14 cellular contexts compared by ENCODE assay signal in the genomic region with DNA sequence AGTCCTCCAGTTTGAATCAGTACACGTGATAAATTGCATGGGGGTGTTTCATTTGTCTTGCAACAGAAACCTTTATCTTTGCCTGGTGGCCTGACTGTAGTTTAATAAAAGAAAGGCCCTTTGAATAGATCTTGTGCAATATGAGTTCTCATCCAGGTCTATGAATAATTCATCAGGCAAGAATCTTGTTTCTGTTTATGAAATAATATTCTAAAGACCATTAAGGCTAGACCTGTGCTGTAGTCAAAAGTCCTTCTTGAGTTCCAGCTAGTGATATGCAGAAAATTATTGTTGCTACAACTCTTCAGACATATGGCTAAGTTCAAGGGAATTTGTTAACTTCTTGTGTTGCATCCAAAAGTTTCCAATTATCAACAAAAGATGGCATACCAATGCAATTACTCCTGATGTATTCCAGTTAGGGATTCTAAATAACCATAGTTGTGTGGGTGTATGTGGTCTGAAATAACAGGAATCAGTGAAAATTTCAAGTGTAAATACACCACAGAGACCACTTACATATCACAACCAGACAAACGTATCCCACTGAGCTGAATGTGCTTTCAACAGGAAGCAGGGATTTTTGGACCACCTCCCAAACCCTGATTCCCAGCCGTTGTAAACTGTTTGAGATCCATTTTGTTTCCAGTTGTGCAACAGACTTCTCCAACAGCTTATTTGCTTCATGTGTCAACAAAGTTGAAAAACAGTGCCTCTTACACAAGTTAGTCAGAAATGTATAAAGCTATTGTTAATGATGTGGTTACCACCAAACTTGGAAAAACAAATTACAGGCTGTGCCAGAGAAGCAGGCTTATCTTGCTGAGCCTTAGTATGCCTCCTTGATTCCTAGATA. TPM values are rescaled to one million over a fixed set of nuclear protein-coding genes. Genes with fewer than 3 reads are reported as not detected.
DNase-seq lines count a peak whose midpoint lies in the region; ATAC-seq, FAIRE-seq and TF ChIP-seq lines count a peak whose summit lies in the region.
"Had no signal": no experiment of that assay in that cellular context is flagged by ENCODE, and none has a peak within 500 bp of the region (broad histone marks: within the 10 kb centered on the region; RNA-seq: fewer than 3 reads in every experiment).

No MANE protein-coding gene starts in this region.

- peak overlapping the region; percentile 64 for H3K27ac Mint-ChIP-seq in MCF 10A (ENCODE audit: low read depth, unreplicated experiment)
- H3K27ac Mint-ChIP-seq: activated naive CD8-positive, alpha-beta T cell had no signal

- H3K27me3 Mint-ChIP-seq in MCF 10A (ENCODE audit: insufficient read depth, unreplicated experiment): no peaks in the 10 kb centered on the region

- peak overlapping the region; percentile 45 for H3K27ac ChIP-seq in hepatocyte
- H3K27ac ChIP-seq in suprapubic skin: peak overlapping the region; percentile 57
- H3K27ac ChIP-seq: SJCRH30 had no signal

- H3K4me1 Mint-ChIP-seq in MCF 10A (ENCODE audit: insufficient read depth, unreplicated experiment): peaks cover 12% of the 10 kb centered on the region

- 50% methylated on average over 3 of the region's 3 CpGs for WGBS in hepatocyte (ENCODE audit: low lambda C conversion rate, missing lambda C conversion rate)
- 20% methylated on average over 3 of the region's 3 CpGs for WGBS in suprapubic skin

- H3K4me3 ChIP-seq in hepatocyte: no peak overlapping the region
- no peak overlapping the region for H3K4me3 ChIP-seq in suprapubic skin
- H3K4me3 ChIP-seq: K562, SJCRH30 had no signal

- intact Hi-C loops in MCF 10A (cut with micrococcal nuclease): no loop called here

- TF ChIP-seq POLR2A in H54 (IDR thresholded peaks at IDR 0.05; ENCODE audit: low read depth, low read length) (no peak), suprapubic skin (IDR thresholded peaks at IDR 0.05) (no peak)

- peaks cover 12% of the 10 kb centered on the region for H3K9me3 Mint-ChIP-seq in MCF 10A (ENCODE audit: unreplicated experiment)

- FAIRE-seq in H54 (lab: Jason Lieb, UNC): peak; percentile 69
- FAIRE-seq: K562 had no signal

- H3K4me3 Mint-ChIP-seq in MCF 10A (ENCODE audit: unreplicated experiment): no peak overlapping the region
- H3K4me3 Mint-ChIP-seq: activated naive CD8-positive, alpha-beta T cell had no signal

- ATAC-seq in HG03565 (IDR thresholded peaks at IDR 0.05; ENCODE audit: unreplicated experiment): no peak
- ATAC-seq: K562 had no signal

- H3K9me3 ChIP-seq in hepatocyte (ENCODE audit: low read depth): peaks cover 1% of the 10 kb centered on the region
- H3K9me3 ChIP-seq in suprapubic skin: no peaks in the 10 kb centered on the region
- H3K9me3 ChIP-seq: SJCRH30 had no signal

- no peak for TF ChIP-seq EP300 in suprapubic skin (IDR thresholded peaks at IDR 0.05)

- no peak overlapping the region for H3K4me2 ChIP-seq in hepatocyte

- no TSS peak for BruUV-seq in MCF 10A (replicated peaks; lab: Mats Ljungman, UMichigan)

- DNase-seq in H54 (ENCODE audit: insufficient read length, low spot score): no peak
- DNase-seq in MCF 10A (ENCODE audit: unreplicated experiment): peak; percentile 73
- no peak for DNase-seq in hepatocyte (ENCODE audit: low spot score)
- DNase-seq in suprapubic skin (ENCODE audit: low spot score in 2 of 2): no peak
- DNase-seq in activated CD4-positive, alpha-beta T cell treated with anti-CD3 and anti-CD28 coated beads, Interleukin-2, amount 50 U/mL, for 4 hours: no peak
- no peak for DNase-seq in activated T-cell treated with anti-CD3 and anti-CD28 coated beads, Interleukin-2, amount 50 U/mL, for 1 hour
- DNase-seq in HUDEP-2 (lab: John Stamatoyannopoulos, UW; ENCODE audit: unreplicated experiment in 76 of 76): no peak
- DNase-seq: activated CD4-positive, alpha-beta T cell treated with anti-CD3 and anti-CD28 coated beads for 48 hours; erythroblast; NCI-H2227 treated with DMSO at 0.1 percent for 48 hours; SJCRH30 had no signal

- no peaks in the 10 kb centered on the region for H4K20me1 ChIP-seq in hepatocyte (ENCODE audit: insufficient read depth, poor library complexity, severe bottlenecking)

- H3K36me3 ChIP-seq in hepatocyte (replicated peaks; ENCODE audit: insufficient read depth, low read depth) (no peaks in the 10 kb centered on the region), suprapubic skin (no peaks in the 10 kb centered on the region)
- H3K36me3 ChIP-seq: SJCRH30 had no signal

- H3K4me1 ChIP-seq in hepatocyte (ENCODE audit: insufficient read depth): no peaks in the 10 kb centered on the region
- peaks cover 5% of the 10 kb centered on the region for H3K4me1 ChIP-seq in suprapubic skin

- H3K36me3 Mint-ChIP-seq in MCF 10A (ENCODE audit: insufficient read depth, unreplicated experiment): no peaks in the 10 kb centered on the region

- TF ChIP-seq CTCF in MCF 10A (IDR thresholded peaks at IDR 0.05; ENCODE audit: unreplicated experiment) (no peak), hepatocyte (IDR thresholded peaks at IDR 0.05; ENCODE audit: poor library complexity) (no peak), suprapubic skin (IDR thresholded peaks at IDR 0.05) (no peak)

- CTCF ChIA-PET in MCF 10A (lab: Yijun Ruan, JAX): interaction anchor here (0.6 to 0.8 kb wide), 3 partner anchors 19 to 1584 kb away, joined by 3 read pairs; no protein-coding TSS in a partner anchor

- no peaks in the 10 kb centered on the region for H3K27me3 ChIP-seq in hepatocyte
- no peaks in the 10 kb centered on the region for H3K27me3 ChIP-seq in suprapubic skin
- H3K27me3 ChIP-seq: SJCRH30 had no signal

- POLR2A ChIA-PET in MCF 10A (lab: Yijun Ruan, JAX): interaction anchor here (0.6 to 1.3 kb wide), 3 partner anchors 20 to 221 kb away, joined by 3 read pairs; no protein-coding TSS in a partner anchor

- no peak overlapping the region for H2AFZ ChIP-seq in hepatocyte

- no peaks in the 10 kb centered on the region for H3K79me2 ChIP-seq in hepatocyte

- H3K9me2 ChIP-seq in hepatocyte (replicated peaks; ENCODE audit: insufficient read depth): no peaks in the 10 kb centered on the region

RNA-seq across cellular contexts. Expression of gene BICC1, which starts 54.7 kb away (rescaled TPM):
- total RNA-seq in MCF 10A (2022) (7.9 and 15.6 TPM in 2 replicates), hepatocyte (16.4 and 20.4 TPM in 2 replicates), suprapubic skin (1 to 10 TPM; 2.4 to 6.9 (median 3.5) TPM)
- 5.8 and 7.2 TPM in 2 replicates for polyA plus RNA-seq in hepatocyte
- total RNA-seq: K562 had no signal
- polyA plus RNA-seq: K562 had no signal
